ENCODE assay signal across 38 cellular contexts in the genomic region with DNA sequence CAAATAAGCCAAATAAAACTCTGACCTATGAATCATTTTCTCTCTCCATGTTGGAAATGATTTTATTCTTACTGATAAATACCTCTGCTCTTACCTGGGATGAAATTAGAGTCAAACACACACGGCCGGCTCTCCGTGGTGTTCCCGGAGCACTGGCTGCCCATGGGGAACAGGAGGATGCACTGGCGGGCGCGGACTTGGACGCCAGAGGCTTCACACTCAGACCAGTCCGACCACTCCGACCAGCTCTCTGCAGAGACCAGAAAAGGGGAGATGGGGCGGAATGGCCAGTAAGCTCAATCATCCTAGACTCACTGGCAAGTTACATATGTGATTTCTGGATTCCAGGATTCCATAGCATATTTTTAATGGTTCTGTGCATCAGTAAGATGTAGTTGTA.
"Had no signal": no experiment of that assay in that cellular context is flagged by ENCODE, and none has a peak within 500 bp of the region (broad histone marks: within the 10 kb centered on the region; RNA-seq: fewer than 3 reads in every experiment).

No MANE protein-coding gene starts in this region.

- H3K36me3 Mint-ChIP-seq: activated naive CD4-positive, alpha-beta T cell treated with anti-CD3 and anti-CD28 coated beads, Interleukin-2, amount 10 ng/mL, durations not matched to agents 7 days and 5 days; activated naive CD4-positive, alpha-beta T cell treated with anti-CD3 and anti-CD28 coated beads, Interleukin-2, amount 50 U/mL, for 24 hours; activated naive CD4-positive, alpha-beta T cell treated with anti-CD3 and anti-CD28 coated beads, Interleukin-2, amount 50 U/mL, for 72 hours; activated naive CD8-positive, alpha-beta T cell; activated naive CD8-positive, alpha-beta T cell treated with anti-CD3 and anti-CD28 coated beads for 36 hours; activated naive CD8-positive, alpha-beta T cell treated with anti-CD3 and anti-CD28 coated beads, Interleukin-2, amount 10 ng/mL, durations not matched to agents 7 days and 5 days had no signal

- H3K9me3 ChIP-seq: adrenal gland, ascending aorta, body of pancreas, breast epithelium had no signal

- H3K9me3 Mint-ChIP-seq: activated naive CD4-positive, alpha-beta T cell treated with anti-CD3 and anti-CD28 coated beads for 36 hours; activated naive CD8-positive, alpha-beta T cell treated with anti-CD3 and anti-CD28 coated beads for 36 hours; activated naive CD8-positive, alpha-beta T cell treated with anti-CD3 and anti-CD28 coated beads, Interleukin-2, amount 50 U/mL, for 24 hours; brain had no signal

- H3K36me3 ChIP-seq: adrenal gland, brain microvascular endothelial cell, breast epithelium, cardiac muscle cell had no signal

- DNase-seq: activated effector memory CD4-positive, alpha-beta T cell treated with anti-CD3 and anti-CD28 coated beads, Interleukin-2, amount 50 U/mL, for 16 hours; activated effector memory CD4-positive, alpha-beta T cell treated with Interleukin-2 at 50 U/mL for 16 hours; activated gamma-delta T cell; activated gamma-delta T cell treated with Interleukin-2 at 50 U/mL for 16 hours; activated naive CD4-positive, alpha-beta T cell; activated naive CD4-positive, alpha-beta T cell treated with anti-CD3 and anti-CD28 coated beads for 36 hours; activated naive CD4-positive, alpha-beta T cell treated with anti-CD3 and anti-CD28 coated beads, Interleukin-2, amount 10 ng/mL, durations not matched to agents 7 days and 5 days; activated naive CD4-positive, alpha-beta T cell treated with anti-CD3 and anti-CD28 coated beads, Interleukin-2, amount 50 U/mL, for 16 hours; activated naive CD4-positive, alpha-beta T cell treated with Interleukin-2 at 50 U/mL for 16 hours; activated naive CD8-positive, alpha-beta T cell treated with anti-CD3 and anti-CD28 coated beads for 36 hours; activated naive CD8-positive, alpha-beta T cell treated with anti-CD3 and anti-CD28 coated beads, Interleukin-2, amount 10 ng/mL, durations not matched to agents 7 days and 5 days; activated naive CD8-positive, alpha-beta T cell treated with anti-CD3 and anti-CD28 coated beads, Interleukin-2, amount 50 U/mL, for 24 hours; activated T-cell treated with anti-CD3 and anti-CD28 coated beads, Interleukin-2, amount 50 U/mL, for 1 hour; activated T-cell treated with anti-CD3 and anti-CD28 coated beads, Interleukin-2, amount 50 U/mL, for 24 hours; activated T-cell treated with anti-CD3 and anti-CD28 coated beads, Interleukin-2, amount 50 U/mL, for 4 hours; activated T-cell treated with anti-CD3 and anti-CD28 coated beads, Interleukin-2, amount 50 U/mL, for 48 hours; activated T-cell treated with anti-CD3 and anti-CD28 coated beads, Interleukin-2, amount 50 U/mL, for 72 hours; adrenal gland; amniotic stem cell; amygdala; anterior cingulate cortex; aorta; body of pancreas; caudate nucleus; central memory CD4-positive, alpha-beta T cell; cerebellar nuclear complex had no signal

- H3K4me1 ChIP-seq: adrenal gland, body of pancreas, breast epithelium had no signal

- H3K4me1 Mint-ChIP-seq: activated naive CD4-positive, alpha-beta T cell treated with anti-CD3 and anti-CD28 coated beads, Interleukin-2, amount 10 ng/mL, durations not matched to agents 7 days and 5 days; activated naive CD4-positive, alpha-beta T cell treated with anti-CD3 and anti-CD28 coated beads, Interleukin-2, amount 50 U/mL, for 24 hours; activated naive CD8-positive, alpha-beta T cell treated with anti-CD3 and anti-CD28 coated beads for 36 hours; activated naive CD8-positive, alpha-beta T cell treated with anti-CD3 and anti-CD28 coated beads, Interleukin-2, amount 10 ng/mL, durations not matched to agents 7 days and 5 days; activated naive CD8-positive, alpha-beta T cell treated with anti-CD3 and anti-CD28 coated beads, Interleukin-2, amount 50 U/mL, for 24 hours; activated T-helper 17 cell treated with anti-CD3 and anti-CD28 coated beads, Interleukin-2, amount 50 U/mL, for 72 hours; central memory CD8-positive, alpha-beta T cell had no signal

- H3K4me3 ChIP-seq: adrenal gland, ascending aorta, body of pancreas, breast epithelium, cardiac muscle cell had no signal

- H3K27ac ChIP-seq: adrenal gland, ascending aorta, body of pancreas, breast epithelium, cardiac muscle cell had no signal

- ATAC-seq: activated naive CD4-positive, alpha-beta T cell treated with anti-CD3 and anti-CD28 coated beads, Interleukin-2, amount 50 U/mL, for 72 hours; activated naive CD8-positive, alpha-beta T cell treated with anti-CD3 and anti-CD28 coated beads, Interleukin-2, amount 50 U/mL, for 24 hours; activated T-cell treated with anti-CD3 and anti-CD28 coated beads, Interleukin-2, amount 50 U/mL, for 4 hours; activated T-cell treated with anti-CD3 and anti-CD28 coated beads, Interleukin-2, amount 50 U/mL, for 72 hours; activated T-helper 17 cell treated with anti-CD3 and anti-CD28 coated beads, Interleukin-2, amount 50 U/mL, for 72 hours; body of pancreas had no signal

- H3K27ac Mint-ChIP-seq: activated naive CD4-positive, alpha-beta T cell treated with anti-CD3 and anti-CD28 coated beads for 36 hours; activated naive CD4-positive, alpha-beta T cell treated with anti-CD3 and anti-CD28 coated beads, Interleukin-2, amount 10 ng/mL, durations not matched to agents 7 days and 5 days; activated naive CD4-positive, alpha-beta T cell treated with anti-CD3 and anti-CD28 coated beads, Interleukin-2, amount 50 U/mL, for 24 hours; activated naive CD4-positive, alpha-beta T cell treated with anti-CD3 and anti-CD28 coated beads, Interleukin-2, amount 50 U/mL, for 72 hours; activated naive CD8-positive, alpha-beta T cell; activated naive CD8-positive, alpha-beta T cell treated with anti-CD3 and anti-CD28 coated beads for 36 hours; activated naive CD8-positive, alpha-beta T cell treated with anti-CD3 and anti-CD28 coated beads, Interleukin-2, amount 10 ng/mL, durations not matched to agents 7 days and 5 days; activated naive CD8-positive, alpha-beta T cell treated with anti-CD3 and anti-CD28 coated beads, Interleukin-2, amount 50 U/mL, for 24 hours; activated T-cell treated with anti-CD3 and anti-CD28 coated beads, Interleukin-2, amount 50 U/mL, for 24 hours; activated T-cell treated with anti-CD3 and anti-CD28 coated beads, Interleukin-2, amount 50 U/mL, for 72 hours; activated T-helper 1 cell treated with anti-CD3 and anti-CD28 coated beads, Interleukin-12 subunit alpha, Interleukin-12 subunit beta, Interleukin-2, Interleukin-4 antibody, amounts not matched to agents 30 ng/mL and 10 ng/mL and 1 ng/mL, durations not matched to agents 14 hours and 24 hours and 36 hours; activated T-helper 17 cell treated with anti-CD3 and anti-CD28 coated beads, Interleukin-2, amount 50 U/mL, for 72 hours; activated T-helper 2 cell treated with anti-CD3 and anti-CD28 coated beads, Interferon-gamma antibody, Interleukin-2, Interleukin-4, amounts not matched to agents 10 μg/mL and 5 μg/mL and 100 μg/mL, durations not matched to agents 14 hours and 24 hours and 36 hours; brain had no signal

- H3K27me3 Mint-ChIP-seq: activated naive CD4-positive, alpha-beta T cell treated with anti-CD3 and anti-CD28 coated beads, Interleukin-2, amount 10 ng/mL, durations not matched to agents 7 days and 5 days; activated naive CD4-positive, alpha-beta T cell treated with anti-CD3 and anti-CD28 coated beads, Interleukin-2, amount 50 U/mL, for 24 hours; activated naive CD8-positive, alpha-beta T cell; activated naive CD8-positive, alpha-beta T cell treated with anti-CD3 and anti-CD28 coated beads for 36 hours; activated naive CD8-positive, alpha-beta T cell treated with anti-CD3 and anti-CD28 coated beads, Interleukin-2, amount 10 ng/mL, durations not matched to agents 7 days and 5 days; activated naive CD8-positive, alpha-beta T cell treated with anti-CD3 and anti-CD28 coated beads, Interleukin-2, amount 50 U/mL, for 24 hours; activated T-cell treated with anti-CD3 and anti-CD28 coated beads, Interleukin-2, amount 50 U/mL, for 24 hours; activated T-helper 17 cell treated with anti-CD3 and anti-CD28 coated beads, Interleukin-2, amount 50 U/mL, for 72 hours; brain; central memory CD8-positive, alpha-beta T cell had no signal

- H3K4me3 Mint-ChIP-seq: activated naive CD4-positive, alpha-beta T cell treated with anti-CD3 and anti-CD28 coated beads for 36 hours; activated naive CD4-positive, alpha-beta T cell treated with anti-CD3 and anti-CD28 coated beads, Interleukin-2, amount 10 ng/mL, durations not matched to agents 7 days and 5 days; activated naive CD4-positive, alpha-beta T cell treated with anti-CD3 and anti-CD28 coated beads, Interleukin-2, amount 50 U/mL, for 24 hours; activated naive CD8-positive, alpha-beta T cell; activated naive CD8-positive, alpha-beta T cell treated with anti-CD3 and anti-CD28 coated beads for 36 hours; activated naive CD8-positive, alpha-beta T cell treated with anti-CD3 and anti-CD28 coated beads, Interleukin-2, amount 10 ng/mL, durations not matched to agents 7 days and 5 days; activated naive CD8-positive, alpha-beta T cell treated with anti-CD3 and anti-CD28 coated beads, Interleukin-2, amount 50 U/mL, for 24 hours; activated T-cell treated with anti-CD3 and anti-CD28 coated beads, Interleukin-2, amount 50 U/mL, for 24 hours; activated T-cell treated with anti-CD3 and anti-CD28 coated beads, Interleukin-2, amount 50 U/mL, for 4 hours; activated T-cell treated with anti-CD3 and anti-CD28 coated beads, Interleukin-2, amount 50 U/mL, for 72 hours; activated T-helper 1 cell treated with anti-CD3 and anti-CD28 coated beads, Interleukin-12 subunit alpha, Interleukin-12 subunit beta, Interleukin-2, Interleukin-4 antibody, amounts not matched to agents 30 ng/mL and 10 ng/mL and 1 ng/mL, durations not matched to agents 14 hours and 24 hours and 36 hours; activated T-helper 17 cell treated with anti-CD3 and anti-CD28 coated beads, Interleukin-2, amount 50 U/mL, for 72 hours; brain; central memory CD8-positive, alpha-beta T cell had no signal

- H3K27me3 ChIP-seq: adrenal gland, ascending aorta, body of pancreas, brain microvascular endothelial cell, breast epithelium, cardiac muscle cell had no signal
